Comparison of ENCODE assay signal across 13 cellular contexts in genomic region chr22:26432619-26433311, GRCh38. TPM values are rescaled to one million over a fixed set of nuclear protein-coding genes. Genes with fewer than 3 reads are reported as not detected.
A peak's percentile ranks its signal among the peaks of the same experiment; 100 is the strongest.
DNase-seq lines count a peak whose midpoint lies in the region; ATAC-seq, FAIRE-seq and TF ChIP-seq lines count a peak whose summit lies in the region.
"Had no signal": no experiment of that assay in that cellular context is flagged by ENCODE, and none has a peak within 500 bp of the region (broad histone marks: within the 10 kb centered on the region; RNA-seq: fewer than 3 reads in every experiment).

No MANE protein-coding gene starts in this region.

- TF ChIP-seq POLR2A in GM12891 (IDR thresholded peaks at IDR 0.05; ENCODE audit: low read depth, low read length) = no peak

- peak overlapping the region in 6 of 8 donors; percentile 39 to 86 (median 52) for H3K4me3 Mint-ChIP-seq in naive B cell
- H3K4me3 Mint-ChIP-seq: CD8-positive, alpha-beta T cell; central memory CD8-positive, alpha-beta T cell had no signal

- FAIRE-seq in GM12891 (lab: Jason Lieb, UNC) = peak; percentile 92

- DNase-seq in GM12891 (ENCODE audit: insufficient read length, low spot score) (no peak), RPMI8226 (peak; percentile 84), naive B cell (peak; percentile 73), middle frontal gyrus (ENCODE audit: extremely low spot score, low spot score) (no peak), dedifferentiated amniotic fluid mesenchymal stem cell (ENCODE audit: extremely low spot score) (no peak)
- DNase-seq: activated CD8-positive, alpha-beta memory T cell treated with anti-CD3 and anti-CD28 coated beads for 24 hours; activated naive CD4-positive, alpha-beta T cell treated with anti-CD3 and anti-CD28 coated beads, Interleukin-2, amount 50 U/mL, for 16 hours; CD8-positive, alpha-beta T cell; NCI-H2107; PC-9 had no signal

- no peaks in the 10 kb centered on the region for H3K9me3 Mint-ChIP-seq in naive B cell
- H3K9me3 Mint-ChIP-seq: CD8-positive, alpha-beta T cell; central memory CD8-positive, alpha-beta T cell had no signal

- peak; percentile 44 for ATAC-seq in HG03060 (IDR thresholded peaks at IDR 0.05; ENCODE audit: low read depth, unreplicated experiment)
- peak; percentile 57 to 58 for ATAC-seq in naive B cell (ENCODE audit: low read depth in 2 of 2)
- ATAC-seq in GM19035 (IDR thresholded peaks at IDR 0.05; ENCODE audit: unreplicated experiment) = no peak
- ATAC-seq: CD8-positive, alpha-beta T cell had no signal

- peaks cover 5 to 16% of the 10 kb centered on the region in 2 donors for H3K36me3 Mint-ChIP-seq in naive B cell

- H3K4me1 Mint-ChIP-seq in naive B cell = peaks cover 53 to 74% (median 70%) of the 10 kb centered on the region in 3 donors

- H3K27ac Mint-ChIP-seq in naive B cell = peak overlapping the region in 5 of 6 donors; percentile 74 to 94 (median 90)
- H3K27ac Mint-ChIP-seq: CD8-positive, alpha-beta T cell had no signal

- H3K27me3 Mint-ChIP-seq in naive B cell = no peaks in the 10 kb centered on the region
- H3K27me3 Mint-ChIP-seq: central memory CD8-positive, alpha-beta T cell had no signal

TF ChIP-seq in GM12891, 5 proteins besides CTCF, POLR2A, EP300 and RAD21:
- TF ChIP-seq TAF1 (IDR thresholded peaks at IDR 0.05; ENCODE audit: low read depth, low read length) = no peak
- peak; percentile 73 for TF ChIP-seq SPI1 (IDR thresholded peaks at IDR 0.05; ENCODE audit: low read depth, low read length)
TF ChIP-seq in GM12891: peak in this region for 1.

RNA-seq across cellular contexts. Expression of gene ASPHD2, which starts 3.7 kb away (rescaled TPM):
- polyA plus RNA-seq in GM12891 (2012; ENCODE audit: low read depth, missing spikeins) = 2.7 TPM
- polyA plus RNA-seq in naive B cell (ENCODE audit: low read depth in 6 of 6) = 1 to 10 TPM; 2.1 to 9.7 (median 6.6) TPM

RNA-seq across cellular contexts. Expression of gene HPS4, which starts 50.8 kb away (rescaled TPM):
- 16.9 TPM for polyA plus RNA-seq in GM12891 (2012; ENCODE audit: low read depth, missing spikeins)
- 10 to 100 TPM; 16.7 to 26.9 (median 24.6) TPM for polyA plus RNA-seq in naive B cell (ENCODE audit: low read depth in 6 of 6)

RNA-seq across cellular contexts. Expression of gene SRRD, which starts 50.9 kb away (rescaled TPM):
- polyA plus RNA-seq in GM12891 (2012; ENCODE audit: low read depth, missing spikeins) = 15.2 TPM
- 10 to 100 TPM; 17.5 to 28.3 (median 22.7) TPM for polyA plus RNA-seq in naive B cell (ENCODE audit: low read depth in 6 of 6)

Comparison
In these comparisons a context has a peak if more than half of its experiments do, and no peak if none do; other contexts are left out.
1. DNase-seq: peak in RPMI8226 (single experiment) and naive B cell (single experiment); none in GM12891 (single experiment), middle frontal gyrus (single experiment) and dedifferentiated amniotic fluid mesenchymal stem cell (single experiment).